ENCODE assay signal across 14 cellular contexts in genomic region chr5:23631283-23632045, GRCh38.
DNase-seq lines count a peak whose midpoint lies in the region; ATAC-seq and TF ChIP-seq lines count a peak whose summit lies in the region.
"Had no signal": no experiment of that assay in that cellular context is flagged by ENCODE, and none has a peak within 500 bp of the region (broad histone marks: within the 10 kb centered on the region; RNA-seq: fewer than 3 reads in every experiment).

No MANE protein-coding gene starts in this region.

- ATAC-seq in RWPE2 (ENCODE audit: low read depth): peak; percentile 96
- ATAC-seq in natural killer cell treated with Interleukin-12 subunit alpha and Interleukin-12 subunit beta and Interleukin-15 and Interleukin-18, amount 100 ng/mL, for 72 hours: no peak
- no peak for ATAC-seq in HG03521 (IDR thresholded peaks at IDR 0.05; ENCODE audit: unreplicated experiment)
- ATAC-seq: activated T-cell treated with anti-CD3 and anti-CD28 coated beads, Interleukin-2, amount 50 U/mL, for 4 hours; lower lobe of right lung; T-cell had no signal

- peak; percentile 0 for DNase-seq in NCI-H2029 (lab: John Stamatoyannopoulos, UW)
- no peak for DNase-seq in NCI-H2029 treated with DMSO at 0.1 percent for 48 hours (lab: John Stamatoyannopoulos, UW)
- DNase-seq in RWPE2 (ENCODE audit: low spot score): peak; percentile 76
- DNase-seq in fibroblast of pulmonary artery (ENCODE audit: low read depth): peak; percentile 95
- peak; percentile 12 for DNase-seq in retinal pigment epithelial cell (ENCODE audit: low read depth)
- no peak for DNase-seq in KG1 (lab: John Stamatoyannopoulos, UW)
- no peak for DNase-seq in natural killer cell treated with Interleukin-12 subunit alpha and Interleukin-12 subunit beta and Interleukin-15 and Interleukin-18, amount 100 ng/mL, for 72 hours (ENCODE audit: low spot score)
- DNase-seq: activated CD4-positive, alpha-beta T cell treated with anti-CD3 and anti-CD28 coated beads for 4 hours; activated T-cell treated with anti-CD3 and anti-CD28 coated beads, Interleukin-2, amount 50 U/mL, for 4 hours; lower lobe of right lung; NCI-H2081 treated with DMSO at 0.1 percent for 48 hours; T-cell; transverse colon had no signal

- H3K4me1 ChIP-seq in RWPE2 (ENCODE audit: insufficient read depth, poor library complexity, severe bottlenecking): peaks cover 26% of the 10 kb centered on the region
- H3K4me1 ChIP-seq: lower lobe of right lung, transverse colon had no signal

- H3K36me3 ChIP-seq in RWPE2 (ENCODE audit: low read depth): no peaks in the 10 kb centered on the region
- H3K36me3 ChIP-seq: lower lobe of right lung, transverse colon had no signal

- H3K27ac Mint-ChIP-seq in natural killer cell treated with Interleukin-12 subunit alpha and Interleukin-12 subunit beta and Interleukin-15 and Interleukin-18, amount 100 ng/mL, for 72 hours: no peak overlapping the region
- H3K27ac Mint-ChIP-seq: T-cell had no signal

- H3K4me1 Mint-ChIP-seq in natural killer cell treated with Interleukin-12 subunit alpha and Interleukin-12 subunit beta and Interleukin-15 and Interleukin-18, amount 100 ng/mL, for 72 hours (ENCODE audit: low read depth in 2 of 2): no peaks in the 10 kb centered on the region
- H3K4me1 Mint-ChIP-seq: T-cell had no signal

- no peaks in the 10 kb centered on the region for H3K27me3 Mint-ChIP-seq in natural killer cell treated with Interleukin-12 subunit alpha and Interleukin-12 subunit beta and Interleukin-15 and Interleukin-18, amount 100 ng/mL, for 72 hours
- H3K27me3 Mint-ChIP-seq: T-cell had no signal

- TF ChIP-seq CTCF in RWPE2 (IDR thresholded peaks at IDR 0.05; ENCODE audit: poor library complexity, severe bottlenecking) (no peak), fibroblast of pulmonary artery (IDR thresholded peaks at IDR 0.05; ENCODE audit: low read length, missing control alignments) (no peak), retinal pigment epithelial cell (conservative IDR thresholded peaks at IDR 0.05; ENCODE audit: low read depth, low read length) (no peak)

- H3K27me3 ChIP-seq in RWPE2 (ENCODE audit: insufficient read depth, poor library complexity, severe bottlenecking): no peaks in the 10 kb centered on the region
- H3K27me3 ChIP-seq: transverse colon had no signal

- H3K36me3 Mint-ChIP-seq in natural killer cell treated with Interleukin-12 subunit alpha and Interleukin-12 subunit beta and Interleukin-15 and Interleukin-18, amount 100 ng/mL, for 72 hours: peaks cover 4% of the 10 kb centered on the region
- H3K36me3 Mint-ChIP-seq: T-cell had no signal

- peaks cover 10% of the 10 kb centered on the region for H3K9me3 Mint-ChIP-seq in natural killer cell treated with Interleukin-12 subunit alpha and Interleukin-12 subunit beta and Interleukin-15 and Interleukin-18, amount 100 ng/mL, for 72 hours

- H3K4me3 Mint-ChIP-seq in natural killer cell treated with Interleukin-12 subunit alpha and Interleukin-12 subunit beta and Interleukin-15 and Interleukin-18, amount 100 ng/mL, for 72 hours: no peak overlapping the region
- H3K4me3 Mint-ChIP-seq: activated T-cell treated with anti-CD3 and anti-CD28 coated beads, Interleukin-2, amount 50 U/mL, for 4 hours; T-cell had no signal

- H3K27ac ChIP-seq in RWPE2 (ENCODE audit: poor library complexity, severe bottlenecking): peak overlapping the region; percentile 82
- H3K27ac ChIP-seq: lower lobe of right lung, transverse colon had no signal

- H3K4me3 ChIP-seq in RWPE2 (ENCODE audit: severe bottlenecking): no peak overlapping the region
- no peak overlapping the region for H3K4me3 ChIP-seq in fibroblast of pulmonary artery (replicated peaks; ENCODE audit: low read depth, low read length)
- no peak overlapping the region for H3K4me3 ChIP-seq in retinal pigment epithelial cell (ENCODE audit: low read length)
- H3K4me3 ChIP-seq: lower lobe of right lung, transverse colon had no signal

- H3K9me3 ChIP-seq in RWPE2 (ENCODE audit: severe bottlenecking): no peaks in the 10 kb centered on the region
- H3K9me3 ChIP-seq: lower lobe of right lung, transverse colon had no signal

Comparison
In these comparisons a context has a peak if more than half of its experiments do, and no peak if none do; other contexts are left out.
1. DNase-seq: peak in NCI-H2029 (single experiment), RWPE2 (single experiment), fibroblast of pulmonary artery (single experiment) and retinal pigment epithelial cell (single experiment); none in NCI-H2029 treated with DMSO at 0.1 percent for 48 hours (single experiment), KG1 (single experiment) and natural killer cell treated with Interleukin-12 subunit alpha and Interleukin-12 subunit beta and Interleukin-15 and Interleukin-18, amount 100 ng/mL, for 72 hours (single experiment).